1 cellular context compared by ENCODE assay signal in genomic region chr11:119065369-119065768, GRCh38.
TF ChIP-seq lines count a peak whose summit lies in the region.

No MANE protein-coding gene starts in this region.

TF ChIP-seq in K562, 482 proteins besides CTCF, POLR2A, EP300 and RAD21 (continued from another document and continues in another):
- TF ChIP-seq ZFP36 (IDR thresholded peaks at IDR 0.05; ENCODE audit: low read depth, low read length, partially characterized antibody) (peak; percentile 57), FOXK2 (conservative IDR thresholded peaks at IDR 0.05 in 1 of 2, IDR thresholded peaks at IDR 0.05 in 1 of 2; ENCODE audit: low read depth in 2 of 2) (0 out of 4 replicates have a peak, but pooled peaks of 1 of the 2 experiments have one; percentile 38), MTF1 (CRISPR knock-in tag; IDR thresholded peaks at IDR 0.05; ENCODE audit: borderline replicate concordance) (no peak), EP400 (IDR thresholded peaks at IDR 0.05) (peak; percentile 36; the same call in 1 of the 2 replicates), NCOA6 (IDR thresholded peaks at IDR 0.05) (no peak), XRCC3 (IDR thresholded peaks at IDR 0.05) (no peak), NFIC (IDR thresholded peaks at IDR 0.05) (no peak), PRMT5 (CRISPR knock-in tag; IDR thresholded peaks at IDR 0.05) (no peak), KDM1A (IDR thresholded peaks at IDR 0.05) (peak in 1 of 2 experiments; percentile 63), PHF21A (IDR thresholded peaks at IDR 0.05; ENCODE audit: borderline replicate concordance, low read depth) (peak; percentile 96), HDAC8 (tag; IDR thresholded peaks at IDR 0.05) (no peak), SMC3 (conservative IDR thresholded peaks at IDR 0.05; ENCODE audit: insufficient read depth, low read depth, low read length) (peak; percentile 37; the same call in 1 of the 2 replicates), FOS (IDR thresholded peaks at IDR 0.05; ENCODE audit: extremely low read depth, insufficient read length) (no peak), GABPA (tag; conservative IDR thresholded peaks at IDR 0.05; ENCODE audit: low read depth) (no peak), KLF13 (tag; IDR thresholded peaks at IDR 0.05; ENCODE audit: borderline replicate concordance, low read depth) (no peak), GABPB2 (CRISPR knock-in tag; conservative IDR thresholded peaks at IDR 0.05) (no peak), MYC (IDR thresholded peaks at IDR 0.05; ENCODE audit: low read depth, low read length) (no peak), MYC (CRISPR knock-in tag; IDR thresholded peaks at IDR 0.05; ENCODE audit: borderline replicate concordance, low read depth) (no peak), ERF (CRISPR knock-in tag; IDR thresholded peaks at IDR 0.05) (no peak), ZNF347 (CRISPR knock-in tag; IDR thresholded peaks at IDR 0.05; ENCODE audit: low read depth) (no peak), PATZ1 (CRISPR knock-in tag; IDR thresholded peaks at IDR 0.05; ENCODE audit: borderline replicate concordance) (no peak), NCOA4 (IDR thresholded peaks at IDR 0.05; ENCODE audit: partially characterized antibody) (no peak), ELK1 (CRISPR knock-in tag; IDR thresholded peaks at IDR 0.05) (no peak), ZC3H4 (CRISPR knock-in tag; IDR thresholded peaks at IDR 0.05; ENCODE audit: borderline replicate concordance) (no peak), GTF2F1 (IDR thresholded peaks at IDR 0.05; ENCODE audit: low read depth, low read length) (no peak), RCOR1 (IDR thresholded peaks at IDR 0.05; ENCODE audit: borderline replicate concordance in 1 of 2, low read depth in 2 of 2, low read length in 2 of 2) (peak in 1 of 2 experiments; percentile 70; a peak in 1 of 4 replicates), TRIM24 (IDR thresholded peaks at IDR 0.05) (no peak), ZNF124 (CRISPR knock-in tag; IDR thresholded peaks at IDR 0.05) (no peak), ATF1 (CRISPR knock-in tag; IDR thresholded peaks at IDR 0.05) (no peak), ATF1 (tag; IDR thresholded peaks at IDR 0.05) (peak; percentile 20; the same call in 1 of the 2 replicates), CEBPG (CRISPR knock-in tag; IDR thresholded peaks at IDR 0.05) (no peak), CEBPG (tag; conservative IDR thresholded peaks at IDR 0.05 in 1 of 2, IDR thresholded peaks at IDR 0.05 in 1 of 2) (no peak), U2AF2 (optimal IDR thresholded peaks at IDR 0.05; ENCODE audit: low read depth, low read length) (no peak), ZNF436 (CRISPR knock-in tag; IDR thresholded peaks at IDR 0.05) (no peak), ZNF668 (CRISPR knock-in tag; IDR thresholded peaks at IDR 0.05) (no peak), DDX20 (tag; IDR thresholded peaks at IDR 0.05; ENCODE audit: low read depth) (no peak), RBM22 (IDR thresholded peaks at IDR 0.05; ENCODE audit: low read depth, low read length, poor library complexity, severe bottlenecking) (no peak), ILF3 (IDR thresholded peaks at IDR 0.05; ENCODE audit: borderline replicate concordance) (no peak), ETV1 (tag; conservative IDR thresholded peaks at IDR 0.05; ENCODE audit: low read depth) (no peak), GABPB1 (CRISPR knock-in tag; IDR thresholded peaks at IDR 0.05) (peak; percentile 32; the same call in 1 of the 2 replicates), TEAD1 (CRISPR knock-in tag; IDR thresholded peaks at IDR 0.05) (peak in 1 of 2 experiments; percentile 47; a peak in 1 of 4 replicates), BCOR (IDR thresholded peaks at IDR 0.05) (peak; percentile 32; the same call in 1 of the 2 replicates), RB1 (IDR thresholded peaks at IDR 0.05; ENCODE audit: low read depth) (0 out of 2 replicates have a peak, but pooled peaks have one; percentile 33), ID3 (CRISPR knock-in tag; IDR thresholded peaks at IDR 0.05) (no peak), ID3 (tag; IDR thresholded peaks at IDR 0.05) (0 out of 2 replicates have a peak, but pooled peaks have one; percentile 32), CSDE1 (IDR thresholded peaks at IDR 0.05) (no peak; a peak in 1 of 4 replicates), SMAD3 (CRISPR knock-in tag; conservative IDR thresholded peaks at IDR 0.05) (0 out of 2 replicates have a peak, but pooled peaks have one; percentile 25), SRSF1 (IDR thresholded peaks at IDR 0.05; ENCODE audit: low read depth, low read length) (no peak), ZNF644 (tag; IDR thresholded peaks at IDR 0.05; ENCODE audit: low read depth) (no peak), TBP (optimal IDR thresholded peaks at IDR 0.05; ENCODE audit: low read depth, low read length) (peak; percentile 44), DMBX1 (CRISPR knock-in tag; IDR thresholded peaks at IDR 0.05; ENCODE audit: borderline replicate concordance) (0 out of 2 replicates have a peak, but pooled peaks have one; percentile 50), JUN (IDR thresholded peaks at IDR 0.05; ENCODE audit: borderline replicate concordance, low read depth, low read length) (no peak), JUN (CRISPR knock-in tag; IDR thresholded peaks at IDR 0.05; ENCODE audit: borderline replicate concordance) (no peak), CTBP1 (IDR thresholded peaks at IDR 0.05; ENCODE audit: borderline replicate concordance) (peak; percentile 33; the same call in 1 of the 2 replicates), ZNF707 (CRISPR knock-in tag; conservative IDR thresholded peaks at IDR 0.05) (no peak; the same call in 1 of the 2 replicates), JUND (IDR thresholded peaks at IDR 0.05; ENCODE audit: borderline replicate concordance, low read depth, low read length) (0 out of 2 replicates have a peak, but pooled peaks have one; percentile 19), JUND (tag; IDR thresholded peaks at IDR 0.05; ENCODE audit: borderline replicate concordance, low read depth, low read length) (no peak; the same call in 2 of the 3 replicates), KAT7 (CRISPR knock-in tag; IDR thresholded peaks at IDR 0.05; ENCODE audit: borderline replicate concordance) (no peak), C11orf30 (IDR thresholded peaks at IDR 0.05; ENCODE audit: low read depth) (no peak), ZNF766 (CRISPR knock-in tag; conservative IDR thresholded peaks at IDR 0.05) (0 out of 2 replicates have a peak, but pooled peaks have one; percentile 24), SMARCA4 (IDR thresholded peaks at IDR 0.05) (no peak), NR2F6 (CRISPR knock-in tag; IDR thresholded peaks at IDR 0.05) (no peak), CXXC5 (CRISPR knock-in tag; IDR thresholded peaks at IDR 0.05) (peak; percentile 13)
- TF ChIP-seq, protein P1, sequence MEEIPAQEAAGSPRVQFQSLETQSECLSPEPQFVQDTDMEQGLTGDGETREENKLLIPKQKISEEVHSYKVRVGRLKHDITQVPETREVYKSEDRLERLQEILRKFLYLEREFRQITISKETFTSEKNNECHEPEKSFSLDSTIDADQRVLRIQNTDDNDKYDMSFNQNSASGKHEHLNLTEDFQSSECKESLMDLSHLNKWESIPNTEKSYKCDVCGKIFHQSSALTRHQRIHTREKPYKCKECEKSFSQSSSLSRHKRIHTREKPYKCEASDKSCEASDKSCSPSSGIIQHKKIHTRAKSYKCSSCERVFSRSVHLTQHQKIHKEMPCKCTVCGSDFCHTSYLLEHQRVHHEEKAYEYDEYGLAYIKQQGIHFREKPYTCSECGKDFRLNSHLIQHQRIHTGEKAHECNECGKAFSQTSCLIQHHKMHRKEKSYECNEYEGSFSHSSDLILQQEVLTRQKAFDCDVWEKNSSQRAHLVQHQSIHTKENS (CRISPR knock-in tag; IDR thresholded peaks at IDR 0.05), result no peak
- TF ChIP-seq, protein P2, sequence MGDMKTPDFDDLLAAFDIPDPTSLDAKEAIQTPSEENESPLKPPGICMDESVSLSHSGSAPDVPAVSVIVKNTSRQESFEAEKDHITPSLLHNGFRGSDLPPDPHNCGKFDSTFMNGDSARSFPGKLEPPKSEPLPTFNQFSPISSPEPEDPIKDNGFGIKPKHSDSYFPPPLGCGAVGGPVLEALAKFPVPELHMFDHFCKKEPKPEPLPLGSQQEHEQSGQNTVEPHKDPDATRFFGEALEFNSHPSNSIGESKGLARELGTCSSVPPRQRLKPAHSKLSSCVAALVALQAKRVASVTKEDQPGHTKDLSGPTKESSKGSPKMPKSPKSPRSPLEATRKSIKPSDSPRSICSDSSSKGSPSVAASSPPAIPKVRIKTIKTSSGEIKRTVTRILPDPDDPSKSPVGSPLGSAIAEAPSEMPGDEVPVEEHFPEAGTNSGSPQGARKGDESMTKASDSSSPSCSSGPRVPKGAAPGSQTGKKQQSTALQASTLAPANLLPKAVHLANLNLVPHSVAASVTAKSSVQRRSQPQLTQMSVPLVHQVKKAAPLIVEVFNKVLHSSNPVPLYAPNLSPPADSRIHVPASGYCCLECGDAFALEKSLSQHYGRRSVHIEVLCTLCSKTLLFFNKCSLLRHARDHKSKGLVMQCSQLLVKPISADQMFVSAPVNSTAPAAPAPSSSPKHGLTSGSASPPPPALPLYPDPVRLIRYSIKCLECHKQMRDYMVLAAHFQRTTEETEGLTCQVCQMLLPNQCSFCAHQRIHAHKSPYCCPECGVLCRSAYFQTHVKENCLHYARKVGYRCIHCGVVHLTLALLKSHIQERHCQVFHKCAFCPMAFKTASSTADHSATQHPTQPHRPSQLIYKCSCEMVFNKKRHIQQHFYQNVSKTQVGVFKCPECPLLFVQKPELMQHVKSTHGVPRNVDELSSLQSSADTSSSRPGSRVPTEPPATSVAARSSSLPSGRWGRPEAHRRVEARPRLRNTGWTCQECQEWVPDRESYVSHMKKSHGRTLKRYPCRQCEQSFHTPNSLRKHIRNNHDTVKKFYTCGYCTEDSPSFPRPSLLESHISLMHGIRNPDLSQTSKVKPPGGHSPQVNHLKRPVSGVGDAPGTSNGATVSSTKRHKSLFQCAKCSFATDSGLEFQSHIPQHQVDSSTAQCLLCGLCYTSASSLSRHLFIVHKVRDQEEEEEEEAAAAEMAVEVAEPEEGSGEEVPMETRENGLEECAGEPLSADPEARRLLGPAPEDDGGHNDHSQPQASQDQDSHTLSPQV (IDR thresholded peaks at IDR 0.05), result peak; percentile 69; the same call in 1 of the 2 replicates
- TF ChIP-seq, protein P3, sequence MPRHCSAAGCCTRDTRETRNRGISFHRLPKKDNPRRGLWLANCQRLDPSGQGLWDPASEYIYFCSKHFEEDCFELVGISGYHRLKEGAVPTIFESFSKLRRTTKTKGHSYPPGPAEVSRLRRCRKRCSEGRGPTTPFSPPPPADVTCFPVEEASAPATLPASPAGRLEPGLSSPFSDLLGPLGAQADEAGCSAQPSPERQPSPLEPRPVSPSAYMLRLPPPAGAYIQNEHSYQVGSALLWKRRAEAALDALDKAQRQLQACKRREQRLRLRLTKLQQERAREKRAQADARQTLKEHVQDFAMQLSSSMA (CRISPR knock-in tag; IDR thresholded peaks at IDR 0.05), result no peak
- TF ChIP-seq, protein P4, sequence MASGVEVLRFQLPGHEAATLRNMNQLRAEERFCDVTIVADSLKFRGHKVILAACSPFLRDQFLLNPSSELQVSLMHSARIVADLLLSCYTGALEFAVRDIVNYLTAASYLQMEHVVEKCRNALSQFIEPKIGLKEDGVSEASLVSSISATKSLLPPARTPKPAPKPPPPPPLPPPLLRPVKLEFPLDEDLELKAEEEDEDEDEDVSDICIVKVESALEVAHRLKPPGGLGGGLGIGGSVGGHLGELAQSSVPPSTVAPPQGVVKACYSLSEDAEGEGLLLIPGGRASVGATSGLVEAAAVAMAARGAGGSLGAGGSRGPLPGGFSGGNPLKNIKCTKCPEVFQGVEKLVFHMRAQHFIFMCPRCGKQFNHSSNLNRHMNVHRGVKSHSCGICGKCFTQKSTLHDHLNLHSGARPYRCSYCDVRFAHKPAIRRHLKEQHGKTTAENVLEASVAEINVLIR (CRISPR knock-in tag; IDR thresholded peaks at IDR 0.05), result no peak
